ENCODE assay signal across 9 cellular contexts in the genomic region with DNA sequence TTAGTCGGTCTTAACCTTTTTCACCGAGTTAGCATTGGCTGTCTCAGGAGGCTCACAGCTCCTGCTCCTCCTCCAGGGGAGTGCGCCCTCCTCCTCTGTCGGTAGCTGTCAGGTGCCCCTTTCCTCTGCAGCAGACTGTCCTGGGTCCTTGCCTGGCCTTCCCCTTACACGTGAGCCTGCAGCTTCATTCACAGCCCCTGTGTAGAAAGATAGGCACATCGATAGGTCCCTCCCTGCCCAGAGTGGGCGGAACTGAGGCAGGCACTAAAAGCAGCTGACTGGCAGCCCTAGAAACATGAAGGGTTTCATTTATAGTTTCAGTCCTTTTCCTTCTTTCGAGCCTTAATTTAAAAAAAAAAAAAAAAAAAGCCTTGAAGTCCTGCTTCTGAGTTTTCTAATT. TPM values are rescaled to one million over a fixed set of nuclear protein-coding genes. Genes with fewer than 3 reads are reported as not detected.
DNase-seq lines count a peak whose midpoint lies in the region; ATAC-seq and TF ChIP-seq lines count a peak whose summit lies in the region.
"Had no signal": no experiment of that assay in that cellular context is flagged by ENCODE, and none has a peak within 500 bp of the region (broad histone marks: within the 10 kb centered on the region; RNA-seq: fewer than 3 reads in every experiment).

No MANE protein-coding gene starts in this region.

- no peak overlapping the region for H3K9ac ChIP-seq in DND-41 (ENCODE audit: low read depth, low read length)
- peak overlapping the region; percentile 35; the same call in 1 of the 2 replicates for H3K9ac ChIP-seq in KMS-11

- peaks cover 84% of the 10 kb centered on the region for H3K36me3 ChIP-seq in DND-41 (ENCODE audit: insufficient read depth, low read length)
- H3K36me3 ChIP-seq in KMS-11 (ENCODE audit: insufficient read depth) = no peaks in the 10 kb centered on the region
- no peaks in the 10 kb centered on the region for H3K36me3 ChIP-seq in hepatocyte (replicated peaks; ENCODE audit: insufficient read depth, low read depth)
- H3K36me3 ChIP-seq in naive thymus-derived CD4-positive, alpha-beta T cell (ENCODE audit: control insufficient read depth in 2 of 3, insufficient read depth in 3 of 3, low read length in 3 of 3) = peaks cover 0 to 13% (median 0%) of the 10 kb centered on the region in 3 experiments
- H3K36me3 ChIP-seq in WERI-Rb-1 = peaks cover 24% of the 10 kb centered on the region

- H3K4me2 ChIP-seq in DND-41 (ENCODE audit: insufficient read depth, low read length) (0 out of 2 replicates have a peak overlapping the region, but pooled peaks have one; percentile 10), KMS-11 (peak overlapping the region; percentile 85), hepatocyte (peak overlapping the region; percentile 57)

- H3K4me1 Mint-ChIP-seq in naive thymus-derived CD4-positive, alpha-beta T cell = peaks cover 73 to 98% (median 94%) of the 10 kb centered on the region in 7 donors

- H3K27ac Mint-ChIP-seq in naive thymus-derived CD4-positive, alpha-beta T cell = peak overlapping the region in 4 of 9 donors; percentile 34 to 88 (median 61)

- no peaks in the 10 kb centered on the region for H3K9me3 ChIP-seq in DND-41 (ENCODE audit: insufficient read depth, low read length, severe bottlenecking)
- no peaks in the 10 kb centered on the region for H3K9me3 ChIP-seq in hepatocyte (ENCODE audit: low read depth)
- H3K9me3 ChIP-seq in naive thymus-derived CD4-positive, alpha-beta T cell (ENCODE audit: control insufficient read depth in 2 of 3, low read length in 3 of 3) = no peaks in the 10 kb centered on the region
- H3K9me3 ChIP-seq in WERI-Rb-1 (ENCODE audit: severe bottlenecking) = no peaks in the 10 kb centered on the region

- peaks cover 0 to 26% (median 0%) of the 10 kb centered on the region in 5 donors for H3K36me3 Mint-ChIP-seq in naive thymus-derived CD4-positive, alpha-beta T cell

- H3K9me3 Mint-ChIP-seq in naive thymus-derived CD4-positive, alpha-beta T cell = peaks cover 0 to 2% (median 0%) of the 10 kb centered on the region in 11 donors

- H3K4me3 ChIP-seq in DND-41 (ENCODE audit: low read depth in 1 of 2, low read length in 2 of 2) (no peak overlapping the region), KMS-11 (IDR thresholded peaks at IDR 0.05; ENCODE audit: insufficient read depth, low read depth, low read length) (no peak overlapping the region), hepatocyte (no peak overlapping the region), WERI-Rb-1 (ENCODE audit: low read depth, low read length) (no peak overlapping the region)
- no peak overlapping the region for H3K4me3 ChIP-seq in naive thymus-derived CD4-positive, alpha-beta T cell (ENCODE audit: low read length)

- no peaks in the 10 kb centered on the region for H3K27me3 Mint-ChIP-seq in naive thymus-derived CD4-positive, alpha-beta T cell

- H3K4me1 ChIP-seq in DND-41 (ENCODE audit: insufficient read depth, low read length) (peaks cover 49% of the 10 kb centered on the region), KMS-11 (ENCODE audit: low read depth, poor library complexity, severe bottlenecking) (peaks cover 87% of the 10 kb centered on the region), hepatocyte (ENCODE audit: insufficient read depth) (peaks cover 17% of the 10 kb centered on the region)
- peaks cover 22 to 61% of the 10 kb centered on the region in 2 donors for H3K4me1 ChIP-seq in naive thymus-derived CD4-positive, alpha-beta T cell (ENCODE audit: control insufficient read depth in 2 of 2, insufficient read depth in 2 of 2, low read length in 2 of 2)

- intact Hi-C loops in naive thymus-derived CD4-positive, alpha-beta T cell (cut with micrococcal nuclease) = no loop called here

- H3K4me3 Mint-ChIP-seq in naive thymus-derived CD4-positive, alpha-beta T cell = peak overlapping the region in 4 of 10 donors; percentile 12 to 83 (median 54)

- DNase-seq in DND-41 = no peak
- no peak for DNase-seq in hepatocyte (ENCODE audit: low spot score)
- DNase-seq in naive thymus-derived CD4-positive, alpha-beta T cell = no peak
- no peak for DNase-seq in WERI-Rb-1
- no peak for DNase-seq in HuH-7 (ENCODE audit: low spot score)

- WGBS in hepatocyte (ENCODE audit: low lambda C conversion rate, missing lambda C conversion rate) = 55% methylated on average over 7 of the region's 8 CpGs

- POLR2A ChIA-PET in naive thymus-derived CD4-positive, alpha-beta T cell (lab: Charles Lee) = interaction anchor here (1.6 to 2.5 kb wide), 3 partner anchors 15 to 98 kb away, joined by 4 to 7 read pairs (median 5); partner anchors contain the start of genes NSUN2 and SRD5A1

- H4K20me1 ChIP-seq in DND-41 (ENCODE audit: insufficient read depth, low read length) = peaks cover 99% of the 10 kb centered on the region
- peaks cover 12% of the 10 kb centered on the region; the same call in 1 of the 2 replicates for H4K20me1 ChIP-seq in KMS-11 (ENCODE audit: insufficient read depth)
- H4K20me1 ChIP-seq in hepatocyte (ENCODE audit: insufficient read depth, poor library complexity, severe bottlenecking) = peaks cover 100% of the 10 kb centered on the region

- TF ChIP-seq CTCF in DND-41 (IDR thresholded peaks at IDR 0.05; ENCODE audit: borderline replicate concordance, extremely low read depth, low read length, poor library complexity, severe bottlenecking) (no peak), KMS-11 (conservative IDR thresholded peaks at IDR 0.05; ENCODE audit: low read depth, low read length) (no peak), hepatocyte (IDR thresholded peaks at IDR 0.05; ENCODE audit: poor library complexity) (no peak), WERI-Rb-1 (IDR thresholded peaks at IDR 0.05; ENCODE audit: low read depth, low read length) (no peak)

- ATAC-seq in DND-41 (ENCODE audit: insufficient read depth, low read depth) (no peak), GM19468 (IDR thresholded peaks at IDR 0.05; ENCODE audit: extremely low read depth, unreplicated experiment) (peak; percentile 34), HG02981 (IDR thresholded peaks at IDR 0.05; ENCODE audit: unreplicated experiment) (no peak)
- no peak for ATAC-seq in naive thymus-derived CD4-positive, alpha-beta T cell
- ATAC-seq: HCT116 had no signal

- H3K27ac ChIP-seq in DND-41 (ENCODE audit: low read length) (peak overlapping the region; percentile 68), KMS-11 (peak overlapping the region; percentile 73), hepatocyte (no peak overlapping the region), WERI-Rb-1 (no peak overlapping the region)
- no peak overlapping the region for H3K27ac ChIP-seq in naive thymus-derived CD4-positive, alpha-beta T cell (ENCODE audit: low read depth, low read length)

- H3K9me2 ChIP-seq in hepatocyte (replicated peaks; ENCODE audit: insufficient read depth) = no peaks in the 10 kb centered on the region

- H3K27me3 ChIP-seq in DND-41 (ENCODE audit: insufficient read depth, low read length, poor library complexity) = no peaks in the 10 kb centered on the region
- no peaks in the 10 kb centered on the region for H3K27me3 ChIP-seq in KMS-11 (ENCODE audit: insufficient read depth, low read depth)
- no peaks in the 10 kb centered on the region for H3K27me3 ChIP-seq in hepatocyte
- no peaks in the 10 kb centered on the region for H3K27me3 ChIP-seq in naive thymus-derived CD4-positive, alpha-beta T cell (ENCODE audit: control insufficient read depth in 2 of 2, insufficient read depth in 2 of 2, low read length in 2 of 2)
- H3K27me3 ChIP-seq in WERI-Rb-1 (ENCODE audit: insufficient read depth, low read depth, severe bottlenecking) = no peaks in the 10 kb centered on the region

- CTCF ChIA-PET in naive thymus-derived CD4-positive, alpha-beta T cell (lab: Charles Lee) = interaction anchor here (1.2 to 1.5 kb wide), 3 partner anchors 12 to 90 kb away, joined by 3 to 5 read pairs (median 5); no protein-coding TSS in a partner anchor

- H2AFZ ChIP-seq in DND-41 (ENCODE audit: low read depth, low read length) (no peak overlapping the region), KMS-11 (ENCODE audit: low read depth) (no peak overlapping the region), hepatocyte (no peak overlapping the region)

- H3K79me2 ChIP-seq in DND-41 (ENCODE audit: insufficient read depth, low read length) (peaks cover 100% of the 10 kb centered on the region), KMS-11 (ENCODE audit: insufficient read depth, low read depth) (peaks cover 90% of the 10 kb centered on the region), hepatocyte (peaks cover 98% of the 10 kb centered on the region)

RNA-seq across cellular contexts. Expression of gene TENT4A, which starts 17.2 kb away (rescaled TPM):
- 8.7 and 14.1 TPM in 2 replicates for total RNA-seq in hepatocyte
- polyA plus RNA-seq in hepatocyte = 6.8 and 7.3 TPM in 2 replicates
- 10 to 100 TPM; 34.9 to 61.4 (median 52.2) TPM for total RNA-seq in naive thymus-derived CD4-positive, alpha-beta T cell
- polyA plus RNA-seq in naive thymus-derived CD4-positive, alpha-beta T cell = 1 to 10 TPM; 1.6 to 2.2 TPM

Comparison
In these comparisons a context has a peak if more than half of its experiments do, and no peak if none do; other contexts are left out.
1. H3K27ac ChIP-seq: peak in DND-41 (single experiment) and KMS-11 (single experiment); none in hepatocyte (single experiment), naive thymus-derived CD4-positive, alpha-beta T cell (single experiment) and WERI-Rb-1 (single experiment).
2. H3K4me2 ChIP-seq: peak in every context shown above with its lines; median percentile 85 in KMS-11; 57 in hepatocyte; 10 in DND-41.